In genomic region chr19:48363500-48363809, GRCh38 we compare ENCODE assay signal across 6 cellular contexts.
DNase-seq lines count a peak whose midpoint lies in the region; ATAC-seq and TF ChIP-seq lines count a peak whose summit lies in the region.

No MANE protein-coding gene starts in this region.

- H3K4me3 ChIP-seq in NB4 (ENCODE audit: low read depth, low read length) (peak overlapping the region; percentile 79), fibroblast of mammary gland (ENCODE audit: control insufficient read depth, low read depth, low read length) (peak overlapping the region; percentile 76)

- TF ChIP-seq CTCF in NB4 (IDR thresholded peaks at IDR 0.05; ENCODE audit: low read depth, low read length) (peak; percentile 20), fibroblast of mammary gland (conservative IDR thresholded peaks at IDR 0.05; ENCODE audit: control insufficient read depth, insufficient read depth, low read depth, low read length) (no peak)

- no peak for TF ChIP-seq POLR2A in NB4 (IDR thresholded peaks at IDR 0.05; ENCODE audit: extremely low read depth, insufficient read length)

- ATAC-seq in GM21529 (IDR thresholded peaks at IDR 0.05; ENCODE audit: unreplicated experiment) = peak; percentile 5
- peak; percentile 5 for ATAC-seq in stimulated activated naive CD8-positive, alpha-beta T cell treated with anti-CD3 and anti-CD28 coated beads, Interleukin-15, Interleukin-2, amounts not matched to agents 100 U/mL and 50 U/mL, for 24 hours

- DNase-seq in NB4 (ENCODE audit: low read depth) = no peak
- DNase-seq in fibroblast of mammary gland (ENCODE audit: low read depth) = peak; percentile 11
- DNase-seq in stimulated activated naive CD8-positive, alpha-beta T cell treated with anti-CD3 and anti-CD28 coated beads, Interleukin-15, Interleukin-2, amounts not matched to agents 100 U/mL and 50 U/mL, for 24 hours = no peak
- no peak for DNase-seq in activated gamma-delta T cell treated with Interleukin-2 at 50 U/mL for 16 hours
- DNase-seq in AG08395 (ENCODE audit: low spot score) = no peak
